ENCODE assay signal across 14 cellular contexts in the genomic region with DNA sequence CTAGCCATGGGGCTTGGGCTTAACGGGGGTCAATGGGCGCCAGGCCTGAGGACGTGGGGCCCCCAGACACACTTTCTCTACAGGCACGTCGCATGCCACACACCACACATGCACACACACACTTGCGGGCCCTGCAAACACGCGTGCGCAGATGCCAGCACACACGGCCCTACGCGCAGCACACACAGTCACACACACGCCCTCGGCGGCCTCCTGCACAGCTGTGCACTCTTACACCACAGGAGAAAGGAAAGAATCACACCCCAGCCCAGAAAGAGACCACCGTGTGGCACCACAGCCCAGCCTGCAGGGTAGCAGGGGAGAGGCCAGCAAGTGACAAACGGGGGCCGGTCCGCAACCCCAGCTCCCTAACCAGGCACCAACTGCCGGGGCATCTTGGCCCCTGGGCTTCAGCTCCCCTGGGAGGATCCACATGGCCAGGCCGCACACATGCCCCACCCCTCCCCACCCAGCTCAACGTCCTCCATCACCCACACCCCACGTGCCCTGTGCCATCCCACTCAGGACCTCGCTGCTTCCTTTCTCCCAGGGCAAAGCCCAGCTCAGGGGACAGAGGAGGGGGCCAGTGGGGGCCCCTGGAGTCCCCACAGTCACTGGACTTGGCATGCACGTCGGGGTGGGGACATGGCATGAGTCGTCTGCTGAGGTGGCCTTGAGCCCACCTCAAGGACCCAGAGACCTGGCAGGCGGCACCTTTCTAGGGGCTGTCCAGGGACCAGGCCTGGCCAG. TPM values are rescaled to one million over a fixed set of nuclear protein-coding genes. Genes with fewer than 3 reads are reported as not detected.
"Had no signal": no experiment of that assay in that cellular context is flagged by ENCODE, and none has a peak within 500 bp of the region (broad histone marks: within the 10 kb centered on the region; RNA-seq: fewer than 3 reads in every experiment).

No MANE protein-coding gene starts in this region.

- H3K9me3 ChIP-seq: heart right ventricle, left lung, lower lobe of right lung had no signal

- H3K9me3 Mint-ChIP-seq: natural killer cell treated with Interleukin-12 subunit alpha and Interleukin-12 subunit beta and Interleukin-15 and Interleukin-18, amount 100 ng/mL, for 72 hours had no signal

- H3K27ac Mint-ChIP-seq: natural killer cell treated with Interleukin-12 subunit alpha and Interleukin-12 subunit beta and Interleukin-15 and Interleukin-18, amount 100 ng/mL, for 72 hours had no signal

- H3K4me3 Mint-ChIP-seq: memory B cell; natural killer cell treated with Interleukin-12 subunit alpha and Interleukin-12 subunit beta and Interleukin-15 and Interleukin-18, amount 100 ng/mL, for 72 hours had no signal

- H3K36me3 ChIP-seq: heart right ventricle, left lung, lower lobe of right lung had no signal

- FAIRE-seq: frontal cortex, small intestine had no signal

- DNase-seq: cortex of kidney had no signal

- H3K4me3 ChIP-seq: dorsolateral prefrontal cortex, heart right ventricle, left lung, lower lobe of right lung had no signal

- H3K27me3 ChIP-seq: dorsolateral prefrontal cortex had no signal

- H3K36me3 Mint-ChIP-seq: memory B cell; natural killer cell treated with Interleukin-12 subunit alpha and Interleukin-12 subunit beta and Interleukin-15 and Interleukin-18, amount 100 ng/mL, for 72 hours had no signal

- H3K4me1 ChIP-seq: left lung had no signal

- H3K27ac ChIP-seq: dorsolateral prefrontal cortex, heart right ventricle, left lung, lower lobe of right lung had no signal

RNA-seq across cellular contexts. Expression of a gene that starts 26.3 kb away (rescaled TPM):
- total RNA-seq: heart right ventricle; lower lobe of right lung; natural killer cell treated with Interleukin-12 subunit alpha and Interleukin-12 subunit beta and Interleukin-15 and Interleukin-18, amount 100 ng/mL, for 72 hours; pulmonary artery endothelial cell had no signal
- polyA plus RNA-seq: fibroblast of lung had no signal

RNA-seq across cellular contexts. Expression of a gene that starts 36.9 kb away (rescaled TPM):
- total RNA-seq: dorsolateral prefrontal cortex; fibroblast of lung; frontal cortex; glomerular endothelial cell; left lung; lower lobe of right lung; natural killer cell treated with Interleukin-12 subunit alpha and Interleukin-12 subunit beta and Interleukin-15 and Interleukin-18, amount 100 ng/mL, for 72 hours; osteocyte; pulmonary artery endothelial cell; urinary bladder had no signal
- polyA plus RNA-seq: fibroblast of lung had no signal
